14 cellular contexts compared by ENCODE assay signal in genomic region chr6:21873562-21873961, GRCh38.
DNase-seq lines count a peak whose midpoint lies in the region; ATAC-seq and TF ChIP-seq lines count a peak whose summit lies in the region.
"Had no signal": no experiment of that assay in that cellular context is flagged by ENCODE, and none has a peak within 500 bp of the region (broad histone marks: within the 10 kb centered on the region; RNA-seq: fewer than 3 reads in every experiment).

No MANE protein-coding gene starts in this region.

- no peak for TF ChIP-seq CTCF in HFFc6 (IDR thresholded peaks at IDR 0.05)
- no peak for TF ChIP-seq CTCF in brain microvascular endothelial cell (IDR thresholded peaks at IDR 0.05; ENCODE audit: low read depth, low read length, missing control alignments)

- H3K36me3 ChIP-seq in brain microvascular endothelial cell (replicated peaks) = no peaks in the 10 kb centered on the region

- H3K36me3 Mint-ChIP-seq in HFFc6 (ENCODE audit: low read depth) = peaks cover 15% of the 10 kb centered on the region

- peaks cover 8% of the 10 kb centered on the region for H3K4me1 ChIP-seq in right cardiac atrium (ENCODE audit: control insufficient read depth, insufficient read depth, low read length)

- H3K4me3 ChIP-seq in brain microvascular endothelial cell (ENCODE audit: low read depth, low read length) (no peak overlapping the region), right cardiac atrium (ENCODE audit: low read length) (no peak overlapping the region)
- H3K4me3 ChIP-seq: hepatocyte had no signal

- H3K9me3 ChIP-seq in right cardiac atrium (ENCODE audit: control insufficient read depth, low read length) = no peaks in the 10 kb centered on the region

- ATAC-seq in right cardiac atrium = peak; percentile 87 to 91

- H3K27me3 Mint-ChIP-seq in HFFc6 (ENCODE audit: insufficient read depth) = peaks cover 2% of the 10 kb centered on the region
- H3K27me3 Mint-ChIP-seq: progenitor cell of endocrine pancreas had no signal

- H3K4me3 Mint-ChIP-seq in HFFc6 = peak overlapping the region; percentile 67

- no peaks in the 10 kb centered on the region for H3K27me3 ChIP-seq in brain microvascular endothelial cell (replicated peaks)
- no peaks in the 10 kb centered on the region for H3K27me3 ChIP-seq in right cardiac atrium (ENCODE audit: control insufficient read depth, insufficient read depth)
- H3K27me3 ChIP-seq: hepatocyte had no signal

- in situ Hi-C loops in brain microvascular endothelial cell (cut with HindIII; ENCODE audit: low pct_ligation_motif_present, low sequenced_read_pairs) = no loop called here

- peaks cover 13% of the 10 kb centered on the region for H3K4me1 Mint-ChIP-seq in HFFc6 (ENCODE audit: low read depth)

- DNase-seq in A172 (ENCODE audit: low spot score) (peak; percentile 93), HFFc6 (peak; percentile 91), brain microvascular endothelial cell (peak; percentile 4), right cardiac atrium (peak in 1 of 3 donors; percentile 46), T-helper 2 cell (no peak), NCI-H82 treated with DMSO at 0.1 percent for 48 hours (lab: John Stamatoyannopoulos, UW; ENCODE audit: unreplicated experiment) (no peak)
- DNase-seq in stimulated activated CD4-positive, alpha-beta T cell treated with anti-CD3 and anti-CD28 coated beads, Interleukin-1b, Interleukin-23, amount 100 ng/mL, for 48 hours = no peak
- DNase-seq in stimulated activated CD4-positive, alpha-beta T cell treated with anti-CD3 and anti-CD28 coated beads, Interleukin-12 subunit alpha, Interleukin-12 subunit beta, amount 100 ng/mL, for 4 hours = no peak
- DNase-seq: ACHN; activated CD4-positive, alpha-beta T cell treated with anti-CD3 and anti-CD28 coated beads for 48 hours; activated effector memory CD4-positive, alpha-beta T cell treated with Interleukin-2 at 50 U/mL for 16 hours; NCI-H69 had no signal

- H3K27ac ChIP-seq in brain microvascular endothelial cell (no peak overlapping the region), right cardiac atrium (ENCODE audit: low read length) (no peak overlapping the region)
- H3K27ac ChIP-seq: hepatocyte had no signal

- WGBS in right cardiac atrium = 38% methylated on average over 10 of the region's 10 CpGs

- intact Hi-C loops in right cardiac atrium (cut with DNase I) = no loop called here

- peak overlapping the region; percentile 79 for H3K27ac Mint-ChIP-seq in HFFc6
- H3K27ac Mint-ChIP-seq: progenitor cell of endocrine pancreas had no signal

- H3K9me3 Mint-ChIP-seq in HFFc6 = no peaks in the 10 kb centered on the region

Comparison
In these comparisons a context has a peak if more than half of its experiments do, and no peak if none do; other contexts are left out.
1. DNase-seq: peak in A172 (single experiment), HFFc6 (single experiment) and brain microvascular endothelial cell (single experiment); none in stimulated activated CD4-positive, alpha-beta T cell treated with anti-CD3 and anti-CD28 coated beads, Interleukin-1b, Interleukin-23, amount 100 ng/mL, for 48 hours (single experiment), T-helper 2 cell (0 of 5), NCI-H82 treated with DMSO at 0.1 percent for 48 hours (single experiment) and stimulated activated CD4-positive, alpha-beta T cell treated with anti-CD3 and anti-CD28 coated beads, Interleukin-12 subunit alpha, Interleukin-12 subunit beta, amount 100 ng/mL, for 4 hours (single experiment).